In genomic region chr5:156271569-156271968, GRCh38 we compare ENCODE assay signal across 18 cellular contexts. TPM values are rescaled to one million over a fixed set of nuclear protein-coding genes. Genes with fewer than 3 reads are reported as not detected.
DNase-seq lines count a peak whose midpoint lies in the region; ATAC-seq and TF ChIP-seq lines count a peak whose summit lies in the region.
"Had no signal": no experiment of that assay in that cellular context is flagged by ENCODE, and none has a peak within 500 bp of the region (broad histone marks: within the 10 kb centered on the region; RNA-seq: fewer than 3 reads in every experiment).

No MANE protein-coding gene starts in this region.

- DNase-seq in Right ventricle myocardium superior (no peak), left cardiac atrium (no peak), right cardiac atrium (no peak), gastrocnemius medialis (peak; percentile 57 to 66), left lobe of liver (ENCODE audit: low spot score) (no peak)
- DNase-seq: 8988T; CD4-positive, alpha-beta memory T cell; DMS153; DMS79; GDM1; HCEC 1CT had no signal

- H3K9me3 ChIP-seq in right cardiac atrium (ENCODE audit: control insufficient read depth, low read length), result no peaks in the 10 kb centered on the region
- H3K9me3 ChIP-seq in gastrocnemius medialis, result peaks cover 0 to 5% (median 0%) of the 10 kb centered on the region in 3 donors

- no peak for TF ChIP-seq POLR2A in gastrocnemius medialis (IDR thresholded peaks at IDR 0.05)

- H3K27me3 ChIP-seq in right cardiac atrium (ENCODE audit: control insufficient read depth, insufficient read depth) (no peaks in the 10 kb centered on the region), gastrocnemius medialis (no peaks in the 10 kb centered on the region)
- H3K27me3 ChIP-seq: BLaER1 had no signal

- H3K4me3 ChIP-seq in right cardiac atrium (ENCODE audit: low read length) (no peak overlapping the region), gastrocnemius medialis (no peak overlapping the region)
- H3K4me3 ChIP-seq: BLaER1, GM23338 had no signal

- H3K36me3 ChIP-seq in gastrocnemius medialis, result no peaks in the 10 kb centered on the region
- H3K36me3 ChIP-seq: BLaER1 had no signal

- H3K27ac ChIP-seq in right cardiac atrium (ENCODE audit: low read length) (no peak overlapping the region), gastrocnemius medialis (peak overlapping the region; percentile 72 to 81 (median 78))
- H3K27ac ChIP-seq: BLaER1, HL-60 had no signal

- H3K4me1 ChIP-seq in right cardiac atrium (ENCODE audit: control insufficient read depth, insufficient read depth, low read length) (peaks cover 3% of the 10 kb centered on the region), gastrocnemius medialis (peaks cover 26 to 32% of the 10 kb centered on the region in 2 donors)

- no peak for TF ChIP-seq CTCF in gastrocnemius medialis (IDR thresholded peaks at IDR 0.05 in 4 of 5, conservative IDR thresholded peaks at IDR 0.05 in 1 of 5)

- peak; percentile 95 for ATAC-seq in Right ventricle myocardium superior (ENCODE audit: poor library complexity)
- ATAC-seq in left cardiac atrium, result peak; percentile 79 to 91
- peak; percentile 81 to 93 for ATAC-seq in right cardiac atrium
- peak; percentile 100 for ATAC-seq in gastrocnemius medialis
- ATAC-seq in GM21737 (IDR thresholded peaks at IDR 0.05; ENCODE audit: unreplicated experiment), result no peak
- no peak for ATAC-seq in HG02623 (IDR thresholded peaks at IDR 0.05; ENCODE audit: unreplicated experiment)
- ATAC-seq in GM19328 (IDR thresholded peaks at IDR 0.05; ENCODE audit: unreplicated experiment), result no peak
- ATAC-seq in left lobe of liver, result no peak
- ATAC-seq: GM23338 had no signal

- in situ Hi-C loops in gastrocnemius medialis (cut with MboI; ENCODE audit: low sequenced_read_pairs in 4 of 4), result no loop called here

- intact Hi-C loops in Right ventricle myocardium superior (cut with DNase I), result no loop called here
- intact Hi-C loops in left cardiac atrium (cut with DNase I), result no loop called here
- intact Hi-C loops in right cardiac atrium (cut with DNase I), result no loop called here
- intact Hi-C loops in gastrocnemius medialis (cut with DNase I; ENCODE audit: low total_unique reads), result loop anchor here (10.0 kb wide), 1 partner anchor 297 kb away; no protein-coding TSS in a partner anchor

RNA-seq across cellular contexts. Expression of gene SGCD, which starts 55.4 kb away (rescaled TPM):
- total RNA-seq in Right ventricle myocardium superior (81.5 TPM), left cardiac atrium (10 to 100 TPM; 58.5 to 93.4 TPM), right cardiac atrium (100 to 1,000 TPM in 1 of 4 donors, 10 to 100 TPM in 3; 73.1 to 151 (median 84.1) TPM), gastrocnemius medialis (10 to 100 TPM in 3 of 4 donors, 1 to 10 TPM in 1; 8.2 to 53.5 (median 35.8) TPM), left lobe of liver (0.28 TPM)
- polyA plus RNA-seq in right cardiac atrium, result 23.2 TPM
- total RNA-seq: CD4-positive, alpha-beta memory T cell had no signal
- polyA plus RNA-seq: CD14-positive monocyte; CD4-positive, alpha-beta memory T cell had no signal

Comparison
In these comparisons a context has a peak if more than half of its experiments do, and no peak if none do; other contexts are left out.
1. ATAC-seq: peak in Right ventricle myocardium superior (single experiment), left cardiac atrium (2 of 2), right cardiac atrium (2 of 2) and gastrocnemius medialis (2 of 2); none in GM21737 (single experiment), HG02623 (single experiment), GM19328 (single experiment) and left lobe of liver (single experiment).
2. DNase-seq: peak in gastrocnemius medialis (2 of 2); none in Right ventricle myocardium superior (single experiment), left cardiac atrium (single experiment), right cardiac atrium (0 of 3) and left lobe of liver (single experiment).